Comparison of ENCODE assay signal across 1 cellular context in genomic region chr13:21522847-21523246, GRCh38.
TF ChIP-seq lines count a peak whose summit lies in the region.

No MANE protein-coding gene starts in this region.

TF ChIP-seq in K562, 482 proteins besides CTCF, POLR2A, EP300 and RAD21 (continued from another document and continues in another):
- TF ChIP-seq, protein P1, sequence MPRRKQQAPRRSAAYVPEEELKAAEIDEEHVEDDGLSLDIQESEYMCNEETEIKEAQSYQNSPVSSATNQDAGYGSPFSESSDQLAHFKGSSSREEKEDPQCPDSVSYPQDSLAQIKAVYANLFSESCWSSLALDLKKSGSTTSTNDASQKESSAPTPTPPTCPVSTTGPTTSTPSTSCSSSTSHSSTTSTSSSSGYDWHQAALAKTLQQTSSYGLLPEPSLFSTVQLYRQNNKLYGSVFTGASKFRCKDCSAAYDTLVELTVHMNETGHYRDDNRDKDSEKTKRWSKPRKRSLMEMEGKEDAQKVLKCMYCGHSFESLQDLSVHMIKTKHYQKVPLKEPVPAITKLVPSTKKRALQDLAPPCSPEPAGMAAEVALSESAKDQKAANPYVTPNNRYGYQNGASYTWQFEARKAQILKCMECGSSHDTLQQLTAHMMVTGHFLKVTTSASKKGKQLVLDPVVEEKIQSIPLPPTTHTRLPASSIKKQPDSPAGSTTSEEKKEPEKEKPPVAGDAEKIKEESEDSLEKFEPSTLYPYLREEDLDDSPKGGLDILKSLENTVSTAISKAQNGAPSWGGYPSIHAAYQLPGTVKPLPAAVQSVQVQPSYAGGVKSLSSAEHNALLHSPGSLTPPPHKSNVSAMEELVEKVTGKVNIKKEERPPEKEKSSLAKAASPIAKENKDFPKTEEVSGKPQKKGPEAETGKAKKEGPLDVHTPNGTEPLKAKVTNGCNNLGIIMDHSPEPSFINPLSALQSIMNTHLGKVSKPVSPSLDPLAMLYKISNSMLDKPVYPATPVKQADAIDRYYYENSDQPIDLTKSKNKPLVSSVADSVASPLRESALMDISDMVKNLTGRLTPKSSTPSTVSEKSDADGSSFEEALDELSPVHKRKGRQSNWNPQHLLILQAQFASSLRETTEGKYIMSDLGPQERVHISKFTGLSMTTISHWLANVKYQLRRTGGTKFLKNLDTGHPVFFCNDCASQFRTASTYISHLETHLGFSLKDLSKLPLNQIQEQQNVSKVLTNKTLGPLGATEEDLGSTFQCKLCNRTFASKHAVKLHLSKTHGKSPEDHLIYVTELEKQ (CRISPR knock-in tag; IDR thresholded peaks at IDR 0.05): no peak
- no peak for TF ChIP-seq HNRNPL (IDR thresholded peaks at IDR 0.05; ENCODE audit: low read depth, low read length)
- TF ChIP-seq CREB1 (IDR thresholded peaks at IDR 0.05): 0 out of 2 replicates have a peak, but pooled peaks have one; percentile 17
- no peak for TF ChIP-seq CREB1 (CRISPR knock-in tag; IDR thresholded peaks at IDR 0.05)
- no peak for TF ChIP-seq ZNF551 (CRISPR knock-in tag; IDR thresholded peaks at IDR 0.05)
- 0 out of 2 replicates have a peak, but pooled peaks have one; percentile 10 for TF ChIP-seq PKNOX1 (IDR thresholded peaks at IDR 0.05)
- TF ChIP-seq, protein P2, sequence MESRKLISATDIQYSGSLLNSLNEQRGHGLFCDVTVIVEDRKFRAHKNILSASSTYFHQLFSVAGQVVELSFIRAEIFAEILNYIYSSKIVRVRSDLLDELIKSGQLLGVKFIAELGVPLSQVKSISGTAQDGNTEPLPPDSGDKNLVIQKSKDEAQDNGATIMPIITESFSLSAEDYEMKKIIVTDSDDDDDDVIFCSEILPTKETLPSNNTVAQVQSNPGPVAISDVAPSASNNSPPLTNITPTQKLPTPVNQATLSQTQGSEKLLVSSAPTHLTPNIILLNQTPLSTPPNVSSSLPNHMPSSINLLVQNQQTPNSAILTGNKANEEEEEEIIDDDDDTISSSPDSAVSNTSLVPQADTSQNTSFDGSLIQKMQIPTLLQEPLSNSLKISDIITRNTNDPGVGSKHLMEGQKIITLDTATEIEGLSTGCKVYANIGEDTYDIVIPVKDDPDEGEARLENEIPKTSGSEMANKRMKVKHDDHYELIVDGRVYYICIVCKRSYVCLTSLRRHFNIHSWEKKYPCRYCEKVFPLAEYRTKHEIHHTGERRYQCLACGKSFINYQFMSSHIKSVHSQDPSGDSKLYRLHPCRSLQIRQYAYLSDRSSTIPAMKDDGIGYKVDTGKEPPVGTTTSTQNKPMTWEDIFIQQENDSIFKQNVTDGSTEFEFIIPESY (CRISPR knock-in tag; IDR thresholded peaks at IDR 0.05): no peak
- no peak for TF ChIP-seq FIP1L1 (IDR thresholded peaks at IDR 0.05; ENCODE audit: low read depth, low read length, poor library complexity, severe bottlenecking)
- TF ChIP-seq, protein P3, sequence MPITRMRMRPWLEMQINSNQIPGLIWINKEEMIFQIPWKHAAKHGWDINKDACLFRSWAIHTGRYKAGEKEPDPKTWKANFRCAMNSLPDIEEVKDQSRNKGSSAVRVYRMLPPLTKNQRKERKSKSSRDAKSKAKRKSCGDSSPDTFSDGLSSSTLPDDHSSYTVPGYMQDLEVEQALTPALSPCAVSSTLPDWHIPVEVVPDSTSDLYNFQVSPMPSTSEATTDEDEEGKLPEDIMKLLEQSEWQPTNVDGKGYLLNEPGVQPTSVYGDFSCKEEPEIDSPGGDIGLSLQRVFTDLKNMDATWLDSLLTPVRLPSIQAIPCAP (CRISPR knock-in tag; IDR thresholded peaks at IDR 0.05; ENCODE audit: borderline replicate concordance): no peak
- peak; percentile 56; the same call in 1 of the 2 replicates for TF ChIP-seq POLR2AphosphoS5 (IDR thresholded peaks at IDR 0.05; ENCODE audit: control insufficient read depth, insufficient read depth, low read depth, low read length)
- TF ChIP-seq CBX3 (IDR thresholded peaks at IDR 0.05; ENCODE audit: borderline replicate concordance in 1 of 2, low read length in 2 of 2): no peak; a peak in 1 of 3 replicates
- no peak for TF ChIP-seq ZFX (CRISPR knock-in tag; IDR thresholded peaks at IDR 0.05)
- TF ChIP-seq BACH1 (tag; IDR thresholded peaks at IDR 0.05): no peak
- TF ChIP-seq, protein P4, sequence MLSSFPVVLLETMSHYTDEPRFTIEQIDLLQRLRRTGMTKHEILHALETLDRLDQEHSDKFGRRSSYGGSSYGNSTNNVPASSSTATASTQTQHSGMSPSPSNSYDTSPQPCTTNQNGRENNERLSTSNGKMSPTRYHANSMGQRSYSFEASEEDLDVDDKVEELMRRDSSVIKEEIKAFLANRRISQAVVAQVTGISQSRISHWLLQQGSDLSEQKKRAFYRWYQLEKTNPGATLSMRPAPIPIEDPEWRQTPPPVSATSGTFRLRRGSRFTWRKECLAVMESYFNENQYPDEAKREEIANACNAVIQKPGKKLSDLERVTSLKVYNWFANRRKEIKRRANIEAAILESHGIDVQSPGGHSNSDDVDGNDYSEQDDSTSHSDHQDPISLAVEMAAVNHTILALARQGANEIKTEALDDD (IDR thresholded peaks at IDR 0.05): peak; percentile 83
- no peak for TF ChIP-seq RBBP5 (IDR thresholded peaks at IDR 0.05; ENCODE audit: borderline replicate concordance, insufficient read depth, low read length, poor library complexity, severe bottlenecking)
- no peak for TF ChIP-seq ZNF77 (CRISPR knock-in tag; IDR thresholded peaks at IDR 0.05)
- TF ChIP-seq HINFP (tag; conservative IDR thresholded peaks at IDR 0.05; ENCODE audit: low read depth): no peak
- TF ChIP-seq AFF1 (IDR thresholded peaks at IDR 0.05; ENCODE audit: low read depth in 1 of 2, partially characterized antibody in 2 of 2): no peak
- no peak for TF ChIP-seq SETDB1 (IDR thresholded peaks at IDR 0.05; ENCODE audit: low read length)
- no peak for TF ChIP-seq KLF13 (tag; IDR thresholded peaks at IDR 0.05; ENCODE audit: borderline replicate concordance, low read depth)
- no peak for TF ChIP-seq HNRNPH1 (optimal IDR thresholded peaks at IDR 0.05; ENCODE audit: low read depth, low read length)
- TF ChIP-seq BRCA1 (IDR thresholded peaks at IDR 0.05): no peak
- no peak for TF ChIP-seq BRCA1 (CRISPR knock-in tag; IDR thresholded peaks at IDR 0.05)
- no peak for TF ChIP-seq RBM14 (IDR thresholded peaks at IDR 0.05; ENCODE audit: borderline replicate concordance, insufficient read depth, low read depth, low read length)
- TF ChIP-seq HMG20B (CRISPR knock-in tag; IDR thresholded peaks at IDR 0.05): no peak
- no peak for TF ChIP-seq IRF2 (CRISPR knock-in tag; IDR thresholded peaks at IDR 0.05)
- TF ChIP-seq SRF (CRISPR knock-in tag; IDR thresholded peaks at IDR 0.05): no peak
- peak; percentile 59; the same call in 1 of the 2 replicates for TF ChIP-seq NFIC (IDR thresholded peaks at IDR 0.05)
- no peak for TF ChIP-seq KAT2B (IDR thresholded peaks at IDR 0.05; ENCODE audit: low read depth, low read length)
- no peak for TF ChIP-seq RBFOX2 (IDR thresholded peaks at IDR 0.05; ENCODE audit: low read depth, low read length)
- no peak for TF ChIP-seq PML (IDR thresholded peaks at IDR 0.05; ENCODE audit: low read length)
- TF ChIP-seq ZNF699 (CRISPR knock-in tag; IDR thresholded peaks at IDR 0.05; ENCODE audit: insufficient replicate concordance): no peak
- TF ChIP-seq SPI1 (IDR thresholded peaks at IDR 0.05; ENCODE audit: borderline replicate concordance, low read depth, low read length): no peak
- TF ChIP-seq LCOR (CRISPR knock-in tag; IDR thresholded peaks at IDR 0.05): no peak
- TF ChIP-seq KAT7 (CRISPR knock-in tag; IDR thresholded peaks at IDR 0.05; ENCODE audit: borderline replicate concordance): no peak
- TF ChIP-seq MTA2 (IDR thresholded peaks at IDR 0.05; ENCODE audit: low read depth): peak; percentile 60
- TF ChIP-seq NBN (IDR thresholded peaks at IDR 0.05; ENCODE audit: low read depth): no peak
- no peak for TF ChIP-seq MYC (IDR thresholded peaks at IDR 0.05; ENCODE audit: low read depth, low read length)
- no peak for TF ChIP-seq MYC (CRISPR knock-in tag; IDR thresholded peaks at IDR 0.05; ENCODE audit: borderline replicate concordance, low read depth)
- TF ChIP-seq ZNF695 (CRISPR knock-in tag; IDR thresholded peaks at IDR 0.05): no peak
- TF ChIP-seq NELFE (IDR thresholded peaks at IDR 0.05; ENCODE audit: insufficient read depth, insufficient read length): no peak
- no peak for TF ChIP-seq TBP (optimal IDR thresholded peaks at IDR 0.05; ENCODE audit: low read depth, low read length)
- no peak for TF ChIP-seq ZNF507 (tag; conservative IDR thresholded peaks at IDR 0.05)
- no peak for TF ChIP-seq NR2F6 (CRISPR knock-in tag; IDR thresholded peaks at IDR 0.05)
- TF ChIP-seq, protein P5, sequence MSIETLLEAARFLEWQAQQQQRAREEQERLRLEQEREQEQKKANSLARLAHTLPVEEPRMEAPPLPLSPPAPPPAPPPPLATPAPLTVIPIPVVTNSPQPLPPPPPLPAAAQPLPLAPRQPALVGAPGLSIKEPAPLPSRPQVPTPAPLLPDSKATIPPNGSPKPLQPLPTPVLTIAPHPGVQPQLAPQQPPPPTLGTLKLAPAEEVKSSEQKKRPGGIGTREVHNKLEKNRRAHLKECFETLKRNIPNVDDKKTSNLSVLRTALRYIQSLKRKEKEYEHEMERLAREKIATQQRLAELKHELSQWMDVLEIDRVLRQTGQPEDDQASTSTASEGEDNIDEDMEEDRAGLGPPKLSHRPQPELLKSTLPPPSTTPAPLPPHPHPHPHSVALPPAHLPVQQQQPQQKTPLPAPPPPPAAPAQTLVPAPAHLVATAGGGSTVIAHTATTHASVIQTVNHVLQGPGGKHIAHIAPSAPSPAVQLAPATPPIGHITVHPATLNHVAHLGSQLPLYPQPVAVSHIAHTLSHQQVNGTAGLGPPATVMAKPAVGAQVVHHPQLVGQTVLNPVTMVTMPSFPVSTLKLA (conservative IDR thresholded peaks at IDR 0.05): 0 out of 4 replicates have a peak, but pooled peaks of 1 of the 2 experiments have one; percentile 25
- no peak for TF ChIP-seq ZNF280A (IDR thresholded peaks at IDR 0.05; ENCODE audit: low read depth, partially characterized antibody)
